Comparison of ENCODE assay signal across 9 cellular contexts in the genomic region with DNA sequence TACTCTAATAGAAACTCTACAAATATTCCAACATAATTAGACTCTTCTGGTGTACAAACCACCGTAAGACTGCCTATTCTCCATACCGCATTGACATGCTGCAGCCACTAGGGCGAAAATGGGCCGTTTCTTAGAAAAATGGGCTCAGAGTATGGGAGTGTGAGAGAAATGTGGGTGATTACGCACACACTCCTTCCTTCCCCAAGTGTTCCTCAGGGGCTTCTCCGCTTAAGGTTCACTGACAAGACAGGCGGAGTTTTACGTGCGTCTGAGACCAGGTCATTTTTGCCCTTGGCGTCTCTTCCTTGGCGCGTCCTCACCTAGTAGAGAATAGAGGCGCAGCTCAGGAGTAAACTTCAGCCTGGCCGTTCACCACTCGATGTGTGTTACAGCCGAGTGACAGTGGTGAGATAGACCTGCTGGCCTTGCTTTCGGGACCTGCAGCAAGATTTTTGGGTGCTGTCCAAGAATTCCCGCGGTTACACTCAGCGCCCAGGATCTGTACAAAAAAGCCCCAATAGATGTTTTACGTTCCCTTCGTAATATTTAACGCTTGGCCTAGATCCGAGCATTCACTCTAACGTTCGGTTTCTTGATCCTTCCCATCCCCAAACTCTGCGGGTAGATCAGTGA. TPM values are rescaled to one million over a fixed set of nuclear protein-coding genes. Genes with fewer than 3 reads are reported as not detected.
DNase-seq lines count a peak whose midpoint lies in the region; ATAC-seq and TF ChIP-seq lines count a peak whose summit lies in the region.
"Had no signal": no experiment of that assay in that cellular context is flagged by ENCODE, and none has a peak within 500 bp of the region (broad histone marks: within the 10 kb centered on the region; RNA-seq: fewer than 3 reads in every experiment).

No MANE protein-coding gene starts in this region.

- peaks cover 13% of the 10 kb centered on the region for H3K4me1 Mint-ChIP-seq in stimulated activated memory B cell treated with anti-CD40 and anti-IgM and Interleukin-4, amounts not matched to agents 10 μg/mL and 1 μg/mL and 100 μg/mL, for 72 hours

- H3K9me3 ChIP-seq in ascending aorta: no peaks in the 10 kb centered on the region
- H3K9me3 ChIP-seq: neutrophil had no signal

- H3K4me1 ChIP-seq in ascending aorta: no peaks in the 10 kb centered on the region

- DNase-seq in 8988T (peak; percentile 26), ascending aorta (ENCODE audit: low spot score in 2 of 2) (no peak), iPS-NIHi11 (ENCODE audit: low spot score) (peak; percentile 37)

- H3K27me3 ChIP-seq in ascending aorta: no peaks in the 10 kb centered on the region

- H3K4me3 ChIP-seq in GM12875 (ENCODE audit: low read depth, low read length) (no peak overlapping the region), ascending aorta (peak overlapping the region; percentile 43 to 77)

- peak overlapping the region; percentile 31 for H3K4me3 Mint-ChIP-seq in stimulated activated memory B cell treated with anti-CD40 and anti-IgM and Interleukin-4, amounts not matched to agents 10 μg/mL and 1 μg/mL and 100 μg/mL, for 72 hours

- intact Hi-C loops in ascending aorta (cut with DNase I): loop anchor here (2.0 to 10.0 kb wide), 3 partner anchors 287 to 685 kb away; a partner anchor contains a TSS

- H3K27me3 Mint-ChIP-seq in stimulated activated memory B cell treated with anti-CD40 and anti-IgM and Interleukin-4, amounts not matched to agents 10 μg/mL and 1 μg/mL and 100 μg/mL, for 72 hours: peaks cover 64% of the 10 kb centered on the region

- ATAC-seq in HG03196 (IDR thresholded peaks at IDR 0.05; ENCODE audit: unreplicated experiment) (peak; percentile 2), GM18870 (IDR thresholded peaks at IDR 0.05; ENCODE audit: unreplicated experiment) (no peak), GM19467 (IDR thresholded peaks at IDR 0.05; ENCODE audit: unreplicated experiment) (no peak)
- no peak for ATAC-seq in stimulated activated memory B cell treated with anti-CD40 and anti-IgM and Interleukin-4, amounts not matched to agents 10 μg/mL and 1 μg/mL and 100 μg/mL, for 72 hours

- peak overlapping the region in 1 of 2 donors; percentile 13 for H3K27ac ChIP-seq in ascending aorta
- H3K27ac ChIP-seq: neutrophil had no signal

- TF ChIP-seq CTCF in GM12875 (IDR thresholded peaks at IDR 0.05; ENCODE audit: borderline replicate concordance, insufficient read depth, low read depth, low read length) (peak; percentile 56), ascending aorta (IDR thresholded peaks at IDR 0.05) (peak in 1 of 3 experiments; percentile 26)

- peaks cover 6% of the 10 kb centered on the region for H3K9me3 Mint-ChIP-seq in stimulated activated memory B cell treated with anti-CD40 and anti-IgM and Interleukin-4, amounts not matched to agents 10 μg/mL and 1 μg/mL and 100 μg/mL, for 72 hours

- H3K36me3 ChIP-seq in ascending aorta: no peaks in the 10 kb centered on the region
- H3K36me3 ChIP-seq: neutrophil had no signal

- no peak overlapping the region for H3K27ac Mint-ChIP-seq in stimulated activated memory B cell treated with anti-CD40 and anti-IgM and Interleukin-4, amounts not matched to agents 10 μg/mL and 1 μg/mL and 100 μg/mL, for 72 hours

- no peaks in the 10 kb centered on the region for H3K36me3 Mint-ChIP-seq in stimulated activated memory B cell treated with anti-CD40 and anti-IgM and Interleukin-4, amounts not matched to agents 10 μg/mL and 1 μg/mL and 100 μg/mL, for 72 hours

RNA-seq across cellular contexts. Expression of a gene that starts 1.8 kb away (rescaled TPM):
- total RNA-seq in ascending aorta: 23.8 TPM

Comparison
In these comparisons a context has a peak if more than half of its experiments do, and no peak if none do; other contexts are left out.
1. DNase-seq: peak in 8988T (single experiment) and iPS-NIHi11 (single experiment); none in ascending aorta (0 of 2).